30 cellular contexts compared by ENCODE assay signal in genomic region chr10:103832806-103833205, GRCh38.
"Had no signal": no experiment of that assay in that cellular context is flagged by ENCODE, and none has a peak within 500 bp of the region (broad histone marks: within the 10 kb centered on the region; RNA-seq: fewer than 3 reads in every experiment).

No MANE protein-coding gene starts in this region.

- H3K36me3 Mint-ChIP-seq: activated naive CD4-positive, alpha-beta T cell treated with anti-CD3 and anti-CD28 coated beads, Interleukin-2, amount 10 ng/mL, durations not matched to agents 7 days and 5 days; activated naive CD4-positive, alpha-beta T cell treated with anti-CD3 and anti-CD28 coated beads, Interleukin-2, amount 50 U/mL, for 72 hours; activated naive CD8-positive, alpha-beta T cell treated with anti-CD3 and anti-CD28 coated beads, Interleukin-2, amount 10 ng/mL, durations not matched to agents 7 days and 5 days had no signal

- H3K27ac ChIP-seq: esophagus squamous epithelium, WERI-Rb-1 had no signal

- H3K4me3 Mint-ChIP-seq: activated CD4-positive, alpha-beta memory T cell treated with anti-CD3 and anti-CD28 coated beads, Interleukin-2, amount 10 ng/mL, durations not matched to agents 7 days and 5 days; activated CD4-positive, alpha-beta T cell treated with anti-CD3 and anti-CD28 coated beads for 36 hours; activated CD4-positive, alpha-beta T cell treated with anti-CD3 and anti-CD28 coated beads, Interleukin-2, amount 10 ng/mL, durations not matched to agents 24 days and 14 days; activated naive CD4-positive, alpha-beta T cell treated with anti-CD3 and anti-CD28 coated beads, Interleukin-2, amount 10 ng/mL, durations not matched to agents 7 days and 5 days; activated naive CD8-positive, alpha-beta T cell treated with anti-CD3 and anti-CD28 coated beads, Interleukin-2, amount 10 ng/mL, durations not matched to agents 7 days and 5 days; activated T-cell treated with anti-CD3 and anti-CD28 coated beads, Interleukin-2, amount 50 U/mL, for 24 hours; activated T-cell treated with anti-CD3 and anti-CD28 coated beads, Interleukin-2, amount 50 U/mL, for 72 hours; brain; T-helper 17 cell; T-helper 2 cell treated with Interferon-gamma antibody and Interleukin-4, amounts not matched to agents 5 μg/mL and 100 μg/mL, for 36 hours had no signal

- H3K36me3 ChIP-seq: ascending aorta, breast epithelium, cardiac muscle cell, colonic mucosa, gastroesophageal sphincter, WERI-Rb-1 had no signal

- H3K4me3 ChIP-seq: ascending aorta, breast epithelium, cardiac muscle cell, colonic mucosa, esophagus squamous epithelium, gastroesophageal sphincter had no signal

- DNase-seq: activated CD4-positive, alpha-beta memory T cell treated with anti-CD3 and anti-CD28 coated beads, Interleukin-2, amount 10 ng/mL, durations not matched to agents 7 days and 5 days; activated CD4-positive, alpha-beta T cell treated with anti-CD3 and anti-CD28 coated beads for 36 hours; activated CD4-positive, alpha-beta T cell treated with anti-CD3 and anti-CD28 coated beads, Interleukin-2, amount 10 ng/mL, durations not matched to agents 24 days and 14 days; activated CD4-positive, CD25-positive, alpha-beta regulatory T cell; activated CD4-positive, CD25-positive, alpha-beta regulatory T cell treated with anti-CD3 and anti-CD28 coated beads, Interleukin-2, amount 50 U/mL, for 72 hours; activated CD8-positive, alpha-beta memory T cell treated with anti-CD3 and anti-CD28 coated beads, Interleukin-2, amount 50 U/mL, for 48 hours; activated gamma-delta T cell; activated naive CD4-positive, alpha-beta T cell; activated naive CD4-positive, alpha-beta T cell treated with anti-CD3 and anti-CD28 coated beads, Interleukin-2, amount 10 ng/mL, durations not matched to agents 7 days and 5 days; activated naive CD8-positive, alpha-beta T cell treated with anti-CD3 and anti-CD28 coated beads, Interleukin-2, amount 10 ng/mL, durations not matched to agents 7 days and 5 days; activated T-cell treated with anti-CD3 and anti-CD28 coated beads for 4 hours; activated T-cell treated with anti-CD3 and anti-CD28 coated beads, Interleukin-2, amount 50 U/mL, for 24 hours; activated T-cell treated with anti-CD3 and anti-CD28 coated beads, Interleukin-2, amount 50 U/mL, for 72 hours; central memory CD4-positive, alpha-beta T cell; cerebellar nuclear complex; colonic mucosa; effector CD8-positive, alpha-beta T cell; esophagus squamous epithelium; foreskin melanocyte; T-helper 1 cell; T-helper 17 cell; T1000; WERI-Rb-1 had no signal

- H3K27me3 Mint-ChIP-seq: activated CD4-positive, alpha-beta T cell treated with anti-CD3 and anti-CD28 coated beads for 36 hours; activated T-cell treated with anti-CD3 and anti-CD28 coated beads, Interleukin-2, amount 50 U/mL, for 24 hours; brain had no signal

- H3K9me3 Mint-ChIP-seq: activated CD4-positive, alpha-beta T cell treated with anti-CD3 and anti-CD28 coated beads, Interleukin-2, amount 10 ng/mL, durations not matched to agents 24 days and 14 days; activated naive CD4-positive, alpha-beta T cell treated with anti-CD3 and anti-CD28 coated beads, Interleukin-2, amount 10 ng/mL, durations not matched to agents 7 days and 5 days; activated naive CD4-positive, alpha-beta T cell treated with anti-CD3 and anti-CD28 coated beads, Interleukin-2, amount 50 U/mL, for 72 hours; activated naive CD8-positive, alpha-beta T cell treated with anti-CD3 and anti-CD28 coated beads, Interleukin-2, amount 10 ng/mL, durations not matched to agents 7 days and 5 days; activated T-cell treated with anti-CD3 and anti-CD28 coated beads, Interleukin-2, amount 50 U/mL, for 24 hours; activated T-cell treated with anti-CD3 and anti-CD28 coated beads, Interleukin-2, amount 50 U/mL, for 72 hours had no signal

- H3K4me1 Mint-ChIP-seq: activated CD4-positive, alpha-beta memory T cell treated with anti-CD3 and anti-CD28 coated beads, Interleukin-2, amount 10 ng/mL, durations not matched to agents 7 days and 5 days; activated CD4-positive, alpha-beta T cell treated with anti-CD3 and anti-CD28 coated beads for 36 hours; activated CD4-positive, alpha-beta T cell treated with anti-CD3 and anti-CD28 coated beads, Interleukin-2, amount 10 ng/mL, durations not matched to agents 24 days and 14 days; activated naive CD4-positive, alpha-beta T cell treated with anti-CD3 and anti-CD28 coated beads, Interleukin-2, amount 10 ng/mL, durations not matched to agents 7 days and 5 days; activated naive CD8-positive, alpha-beta T cell treated with anti-CD3 and anti-CD28 coated beads, Interleukin-2, amount 10 ng/mL, durations not matched to agents 7 days and 5 days had no signal

- H3K27ac Mint-ChIP-seq: activated CD4-positive, alpha-beta memory T cell treated with anti-CD3 and anti-CD28 coated beads, Interleukin-2, amount 10 ng/mL, durations not matched to agents 7 days and 5 days; activated CD4-positive, alpha-beta T cell treated with anti-CD3 and anti-CD28 coated beads for 36 hours; activated CD4-positive, alpha-beta T cell treated with anti-CD3 and anti-CD28 coated beads, Interleukin-2, amount 10 ng/mL, durations not matched to agents 24 days and 14 days; activated naive CD4-positive, alpha-beta T cell treated with anti-CD3 and anti-CD28 coated beads, Interleukin-2, amount 10 ng/mL, durations not matched to agents 7 days and 5 days; activated naive CD4-positive, alpha-beta T cell treated with anti-CD3 and anti-CD28 coated beads, Interleukin-2, amount 50 U/mL, for 72 hours; activated naive CD8-positive, alpha-beta T cell treated with anti-CD3 and anti-CD28 coated beads, Interleukin-2, amount 10 ng/mL, durations not matched to agents 7 days and 5 days; activated T-cell treated with anti-CD3 and anti-CD28 coated beads, Interleukin-2, amount 50 U/mL, for 24 hours; activated T-cell treated with anti-CD3 and anti-CD28 coated beads, Interleukin-2, amount 50 U/mL, for 72 hours; T-helper 17 cell; T-helper 2 cell treated with Interferon-gamma antibody and Interleukin-4, amounts not matched to agents 5 μg/mL and 100 μg/mL, for 36 hours had no signal

- ATAC-seq: activated CD4-positive, alpha-beta T cell treated with anti-CD3 and anti-CD28 coated beads for 36 hours; activated naive CD4-positive, alpha-beta T cell treated with anti-CD3 and anti-CD28 coated beads, Interleukin-2, amount 50 U/mL, for 72 hours; activated T-cell treated with anti-CD3 and anti-CD28 coated beads, Interleukin-2, amount 50 U/mL, for 72 hours; gastroesophageal sphincter; T-helper 17 cell had no signal

- H3K27me3 ChIP-seq: ascending aorta, breast epithelium, cardiac muscle cell, colonic mucosa, esophagus squamous epithelium, gastroesophageal sphincter had no signal

- H3K9me3 ChIP-seq: ascending aorta, colonic mucosa, esophagus squamous epithelium, gastroesophageal sphincter had no signal
